23 cellular contexts compared by ENCODE assay signal in the genomic region with DNA sequence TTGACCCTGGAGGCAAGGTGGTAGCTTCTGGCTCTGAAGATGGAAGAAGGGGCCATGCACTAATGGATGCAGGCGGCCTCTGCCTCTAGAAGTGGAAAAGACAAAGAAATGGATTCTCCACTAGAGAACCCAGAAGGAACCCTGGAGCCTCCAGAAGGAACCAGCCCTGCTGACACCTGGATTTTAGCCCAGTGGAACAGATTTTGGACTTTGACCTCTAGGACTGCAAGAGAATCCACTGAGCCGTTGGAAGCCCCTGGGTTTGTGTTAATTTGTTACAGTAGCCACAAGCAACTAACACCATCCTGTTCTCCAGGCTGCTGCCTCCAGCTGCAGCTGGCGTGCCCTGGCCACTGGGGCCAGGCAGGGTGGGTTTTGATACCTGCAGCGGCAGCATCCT.
"Had no signal": no experiment of that assay in that cellular context is flagged by ENCODE, and none has a peak within 500 bp of the region (broad histone marks: within the 10 kb centered on the region; RNA-seq: fewer than 3 reads in every experiment).

No MANE protein-coding gene starts in this region.

- H3K79me2 ChIP-seq: parathyroid adenoma had no signal

- H3K27ac ChIP-seq: colonic mucosa, esophagus squamous epithelium, gastroesophageal sphincter, lower lobe of right lung, parathyroid adenoma, psoas muscle, tibial artery, upper lobe of left lung, uterus had no signal

- H3K27me3 ChIP-seq: colonic mucosa, esophagus squamous epithelium, gastroesophageal sphincter, tibial artery, upper lobe of left lung, uterus had no signal

- H3K27ac Mint-ChIP-seq: immature natural killer cell; memory B cell; nephron; stimulated activated effector memory CD8-positive, alpha-beta T cell treated with anti-CD3 and anti-CD28 coated beads, Interleukin-12 subunit alpha, Interleukin-12 subunit beta, amount 100 ng/mL, for 72 hours; stimulated activated naive CD8-positive, alpha-beta T cell treated with anti-CD3 and anti-CD28 coated beads, Interleukin-15, Interleukin-2, amounts not matched to agents 100 ng/mL and 50 ng/mL, for 24 hours had no signal

- H3K4me1 ChIP-seq: colonic mucosa, gastroesophageal sphincter, lower lobe of right lung, parathyroid adenoma, tibial artery, uterus had no signal

- ATAC-seq: gastroesophageal sphincter; lower lobe of right lung; psoas muscle; stimulated activated effector memory CD8-positive, alpha-beta T cell treated with anti-CD3 and anti-CD28 coated beads, Interleukin-12 subunit alpha, Interleukin-12 subunit beta, amount 100 ng/mL, for 72 hours had no signal

- H3K4me1 Mint-ChIP-seq: immature natural killer cell had no signal

- H3K27me3 Mint-ChIP-seq: memory B cell; naive B cell; stimulated activated naive CD8-positive, alpha-beta T cell treated with anti-CD3 and anti-CD28 coated beads, Interleukin-15, Interleukin-2, amounts not matched to agents 100 ng/mL and 50 ng/mL, for 24 hours had no signal

- H3K4me2 ChIP-seq: smooth muscle cell had no signal

- H2AFZ ChIP-seq: parathyroid adenoma had no signal

- H3K9me3 ChIP-seq: colonic mucosa, esophagus squamous epithelium, gastroesophageal sphincter, lower lobe of right lung, psoas muscle, upper lobe of left lung, uterus had no signal

- H3K4me3 ChIP-seq: colonic mucosa, esophagus squamous epithelium, gastroesophageal sphincter, lower lobe of right lung, psoas muscle, smooth muscle cell, tibial artery, upper lobe of left lung, uterus had no signal

- H3K9me3 Mint-ChIP-seq: immature natural killer cell; memory B cell; naive B cell; nephron; stimulated activated effector memory CD8-positive, alpha-beta T cell treated with anti-CD3 and anti-CD28 coated beads, Interleukin-12 subunit alpha, Interleukin-12 subunit beta, amount 100 ng/mL, for 72 hours; stimulated activated naive CD8-positive, alpha-beta T cell treated with anti-CD3 and anti-CD28 coated beads, Interleukin-15, Interleukin-2, amounts not matched to agents 100 ng/mL and 50 ng/mL, for 24 hours had no signal

- H3K36me3 ChIP-seq: colonic mucosa, uterus had no signal

- H3K36me3 Mint-ChIP-seq: immature natural killer cell had no signal

- H3K4me3 Mint-ChIP-seq: immature natural killer cell; memory B cell; naive B cell; nephron; stimulated activated effector memory CD8-positive, alpha-beta T cell treated with anti-CD3 and anti-CD28 coated beads, Interleukin-12 subunit alpha, Interleukin-12 subunit beta, amount 100 ng/mL, for 72 hours; stimulated activated naive CD8-positive, alpha-beta T cell treated with anti-CD3 and anti-CD28 coated beads, Interleukin-15, Interleukin-2, amounts not matched to agents 100 ng/mL and 50 ng/mL, for 24 hours had no signal

- H3K9ac ChIP-seq: parathyroid adenoma had no signal

- DNase-seq: colonic mucosa; dermis blood vessel endothelial cell; esophagus squamous epithelium; foreskin fibroblast; glutamatergic neuron; immature natural killer cell; lower lobe of right lung; midbrain; naive B cell; occipital lobe; stimulated activated CD4-positive, alpha-beta T cell treated with anti-CD3 and anti-CD28 coated beads, Interleukin-4, amount 100 ng/mL, for 1 hour; stimulated activated CD8-positive, alpha-beta memory T cell treated with anti-CD3 and anti-CD28 coated beads, Interleukin-4, amount 100 ng/mL, for 48 hours; tibial artery; upper lobe of left lung; uterus had no signal
